35 cellular contexts compared by ENCODE assay signal in genomic region chr1:227062306-227062705, GRCh38.
"Had no signal": no experiment of that assay in that cellular context is flagged by ENCODE, and none has a peak within 500 bp of the region (broad histone marks: within the 10 kb centered on the region; RNA-seq: fewer than 3 reads in every experiment).

No MANE protein-coding gene starts in this region.

- H3K36me3 ChIP-seq: adrenal gland, cardiac muscle cell had no signal

- H3K4me3 ChIP-seq: adrenal gland, body of pancreas, cardiac muscle cell had no signal

- H3K4me3 Mint-ChIP-seq: activated B cell treated with CpG ODN at 0.5 μM for 24 hours; activated CD4-positive, alpha-beta memory T cell treated with anti-CD3 and anti-CD28 coated beads for 36 hours; activated CD4-positive, alpha-beta T cell treated with anti-CD3 and anti-CD28 coated beads, Interleukin-2, amount 10 ng/mL, durations not matched to agents 24 days and 14 days; activated CD8-positive, alpha-beta T cell treated with anti-CD3 and anti-CD28 coated beads for 36 hours; activated naive CD4-positive, alpha-beta T cell treated with anti-CD3 and anti-CD28 coated beads for 36 hours; activated naive CD8-positive, alpha-beta T cell treated with anti-CD3 and anti-CD28 coated beads for 36 hours; activated T-cell treated with anti-CD3 and anti-CD28 coated beads, Interleukin-2, amount 50 U/mL, for 4 hours; activated T-cell treated with anti-CD3 and anti-CD28 coated beads, Interleukin-2, amount 50 U/mL, for 72 hours; activated T-helper 1 cell treated with anti-CD3 and anti-CD28 coated beads, Interleukin-12 subunit alpha, Interleukin-12 subunit beta, Interleukin-2, Interleukin-4 antibody, amounts not matched to agents 30 ng/mL and 10 ng/mL and 1 ng/mL, durations not matched to agents 14 hours and 24 hours and 36 hours; activated T-helper 17 cell treated with anti-CD3 and anti-CD28 coated beads, Interleukin-2, amount 50 U/mL, for 72 hours; central memory CD8-positive, alpha-beta T cell; T-helper 1 cell treated with Interleukin-12 subunit alpha and Interleukin-12 subunit beta and Interleukin-4 antibody, amounts not matched to agents 30 μg/mL and 1 μg/mL, for 36 hours; T-helper 2 cell treated with Interferon-gamma antibody and Interleukin-4, amounts not matched to agents 5 μg/mL and 100 μg/mL, for 36 hours had no signal

- DNase-seq: activated B cell treated with CpG ODN at 0.5 μM for 24 hours; activated CD4-positive, alpha-beta memory T cell treated with anti-CD3 and anti-CD28 coated beads for 36 hours; activated CD4-positive, alpha-beta T cell treated with anti-CD3 and anti-CD28 coated beads for 4 hours; activated CD4-positive, alpha-beta T cell treated with anti-CD3 and anti-CD28 coated beads, Interleukin-2, amount 10 ng/mL, durations not matched to agents 24 days and 14 days; activated CD4-positive, alpha-beta T cell treated with anti-CD3 and anti-CD28 coated beads, Interleukin-2, amount 50 U/mL, for 1 hour; activated CD4-positive, alpha-beta T cell treated with anti-CD3 and anti-CD28 coated beads, Interleukin-2, amount 50 U/mL, for 4 hours; activated CD4-positive, CD25-positive, alpha-beta regulatory T cell treated with anti-CD3 and anti-CD28 coated beads, Interleukin-2, amount 50 U/mL, for 72 hours; activated CD8-positive, alpha-beta memory T cell treated with anti-CD3 and anti-CD28 coated beads, Interleukin-2, amount 50 U/mL, for 4 hours; activated CD8-positive, alpha-beta T cell treated with anti-CD3 and anti-CD28 coated beads for 36 hours; activated effector memory CD4-positive, alpha-beta T cell treated with anti-CD3 and anti-CD28 coated beads, Interleukin-2, amount 50 U/mL, for 16 hours; activated gamma-delta T cell treated with Interleukin-2 at 50 U/mL for 16 hours; activated naive CD4-positive, alpha-beta T cell; activated naive CD4-positive, alpha-beta T cell treated with anti-CD3 and anti-CD28 coated beads for 36 hours; activated naive CD4-positive, alpha-beta T cell treated with anti-CD3 and anti-CD28 coated beads, Interleukin-2, amount 50 U/mL, for 16 hours; activated naive CD8-positive, alpha-beta T cell treated with anti-CD3 and anti-CD28 coated beads for 36 hours; activated T-cell treated with anti-CD3 and anti-CD28 coated beads for 4 hours; activated T-cell treated with anti-CD3 and anti-CD28 coated beads, Interleukin-2, amount 50 U/mL, for 1 hour; activated T-cell treated with anti-CD3 and anti-CD28 coated beads, Interleukin-2, amount 50 U/mL, for 4 hours; activated T-cell treated with anti-CD3 and anti-CD28 coated beads, Interleukin-2, amount 50 U/mL, for 72 hours; adrenal gland; amniotic stem cell; aorta; body of pancreas; caudate nucleus; T-helper 1 cell; T-helper 2 cell; T-helper 9 cell had no signal

- ATAC-seq: activated CD8-positive, alpha-beta T cell treated with anti-CD3 and anti-CD28 coated beads for 36 hours; activated T-cell treated with anti-CD3 and anti-CD28 coated beads, Interleukin-2, amount 50 U/mL, for 4 hours; activated T-cell treated with anti-CD3 and anti-CD28 coated beads, Interleukin-2, amount 50 U/mL, for 72 hours; body of pancreas had no signal

- H3K27ac Mint-ChIP-seq: activated B cell treated with CpG ODN at 0.5 μM for 24 hours; activated CD4-positive, alpha-beta memory T cell treated with anti-CD3 and anti-CD28 coated beads for 36 hours; activated CD4-positive, alpha-beta T cell treated with anti-CD3 and anti-CD28 coated beads, Interleukin-2, amount 10 ng/mL, durations not matched to agents 24 days and 14 days; activated CD8-positive, alpha-beta T cell treated with anti-CD3 and anti-CD28 coated beads for 36 hours; activated naive CD4-positive, alpha-beta T cell treated with anti-CD3 and anti-CD28 coated beads for 36 hours; activated naive CD4-positive, alpha-beta T cell treated with anti-CD3 and anti-CD28 coated beads, Interleukin-2, amount 50 U/mL, for 72 hours; activated naive CD8-positive, alpha-beta T cell treated with anti-CD3 and anti-CD28 coated beads for 36 hours; activated T-cell treated with anti-CD3 and anti-CD28 coated beads, Interleukin-2, amount 50 U/mL, for 72 hours; activated T-helper 1 cell treated with anti-CD3 and anti-CD28 coated beads, Interleukin-12 subunit alpha, Interleukin-12 subunit beta, Interleukin-2, Interleukin-4 antibody, amounts not matched to agents 30 ng/mL and 10 ng/mL and 1 ng/mL, durations not matched to agents 14 hours and 24 hours and 36 hours; activated T-helper 17 cell treated with anti-CD3 and anti-CD28 coated beads, Interleukin-2, amount 50 U/mL, for 72 hours; T-helper 1 cell treated with Interleukin-12 subunit alpha and Interleukin-12 subunit beta and Interleukin-4 antibody, amounts not matched to agents 30 μg/mL and 1 μg/mL, for 36 hours; T-helper 2 cell treated with Interferon-gamma antibody and Interleukin-4, amounts not matched to agents 5 μg/mL and 100 μg/mL, for 36 hours had no signal

- H3K27me3 ChIP-seq: adrenal gland, body of pancreas, cardiac muscle cell had no signal

- H3K4me1 Mint-ChIP-seq: activated B cell treated with CpG ODN at 0.5 μM for 24 hours; activated T-helper 17 cell treated with anti-CD3 and anti-CD28 coated beads, Interleukin-2, amount 50 U/mL, for 72 hours; central memory CD8-positive, alpha-beta T cell had no signal

- H3K27ac ChIP-seq: adrenal gland, body of pancreas, cardiac muscle cell, VCaP had no signal

- H3K36me3 Mint-ChIP-seq: activated CD4-positive, alpha-beta memory T cell treated with anti-CD3 and anti-CD28 coated beads for 36 hours; activated naive CD4-positive, alpha-beta T cell treated with anti-CD3 and anti-CD28 coated beads, Interleukin-2, amount 50 U/mL, for 72 hours had no signal

- H3K9me3 ChIP-seq: adrenal gland, body of pancreas had no signal

- H3K9me3 Mint-ChIP-seq: activated CD4-positive, alpha-beta T cell treated with anti-CD3 and anti-CD28 coated beads, Interleukin-2, amount 10 ng/mL, durations not matched to agents 24 days and 14 days; activated T-helper 1 cell treated with anti-CD3 and anti-CD28 coated beads, Interleukin-12 subunit alpha, Interleukin-12 subunit beta, Interleukin-2, Interleukin-4 antibody, amounts not matched to agents 30 ng/mL and 10 ng/mL and 1 ng/mL, durations not matched to agents 14 hours and 24 hours and 36 hours; central memory CD8-positive, alpha-beta T cell; T-helper 1 cell treated with Interleukin-12 subunit alpha and Interleukin-12 subunit beta and Interleukin-4 antibody, amounts not matched to agents 30 μg/mL and 1 μg/mL, for 36 hours; T-helper 2 cell treated with Interferon-gamma antibody and Interleukin-4, amounts not matched to agents 5 μg/mL and 100 μg/mL, for 36 hours had no signal

- H3K4me1 ChIP-seq: adrenal gland, body of pancreas had no signal
